ENCODE assay signal across 18 cellular contexts in the genomic region with DNA sequence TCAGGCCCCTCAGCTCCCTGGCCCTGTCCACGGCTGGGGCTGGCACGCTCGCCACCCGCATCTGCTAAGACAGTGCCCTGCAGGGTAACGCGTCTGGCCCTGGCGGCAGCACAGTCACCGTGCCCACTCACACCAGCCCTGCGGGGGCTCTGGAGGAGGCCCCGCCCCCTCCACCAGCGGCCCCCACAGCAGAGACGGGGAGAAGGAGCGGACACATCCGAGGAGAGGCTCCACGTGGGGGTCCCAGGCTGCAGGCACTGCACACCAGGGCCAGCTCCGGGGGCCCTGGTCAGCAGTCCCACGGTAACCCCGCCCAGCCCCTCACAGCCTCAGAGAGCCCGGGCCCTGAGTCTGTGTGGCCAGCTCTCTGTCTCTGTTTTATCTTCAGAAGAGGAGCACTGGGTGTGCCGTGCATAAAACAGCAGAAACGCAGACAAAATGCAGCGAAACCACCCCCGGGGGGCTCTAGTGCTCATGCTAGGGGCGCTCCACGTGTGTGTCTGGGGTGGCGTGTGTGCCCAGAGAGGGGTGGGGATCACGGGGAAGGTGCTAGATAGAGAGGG. TPM values are rescaled to one million over a fixed set of nuclear protein-coding genes. Genes with fewer than 3 reads are reported as not detected.
DNase-seq lines count a peak whose midpoint lies in the region; ATAC-seq and TF ChIP-seq lines count a peak whose summit lies in the region.
"Had no signal": no experiment of that assay in that cellular context is flagged by ENCODE, and none has a peak within 500 bp of the region (broad histone marks: within the 10 kb centered on the region; RNA-seq: fewer than 3 reads in every experiment).

No MANE protein-coding gene starts in this region.

- H3K4me3 Mint-ChIP-seq in MCF 10A (ENCODE audit: unreplicated experiment): no peak overlapping the region
- H3K4me3 Mint-ChIP-seq in effector memory CD8-positive, alpha-beta T cell: no peak overlapping the region
- H3K4me3 Mint-ChIP-seq: CD4-positive, CD25-positive, alpha-beta regulatory T cell; CD8-positive, alpha-beta memory T cell; HFFc6 had no signal

- intact Hi-C loops in breast epithelium (cut with DNase I; ENCODE audit: low total_unique reads) (no loop called here), MCF 10A (cut with micrococcal nuclease) (no loop called here), colonic mucosa (cut with DNase I) (no loop called here), posterior vena cava (cut with DNase I) (no loop called here)

- no peak for ATAC-seq in effector memory CD8-positive, alpha-beta T cell (replicated peaks)
- ATAC-seq in gastroesophageal sphincter: no peak

- no peaks in the 10 kb centered on the region for H3K27me3 ChIP-seq in breast epithelium
- H3K27me3 ChIP-seq in colonic mucosa: no peaks in the 10 kb centered on the region
- H3K27me3 ChIP-seq in gastroesophageal sphincter: no peaks in the 10 kb centered on the region
- H3K27me3 ChIP-seq: BE2C had no signal

- peaks cover 8% of the 10 kb centered on the region for H3K36me3 Mint-ChIP-seq in MCF 10A (ENCODE audit: insufficient read depth, unreplicated experiment)
- peaks cover 5% of the 10 kb centered on the region for H3K36me3 Mint-ChIP-seq in effector memory CD8-positive, alpha-beta T cell (ENCODE audit: insufficient read depth)

- H3K4me1 ChIP-seq in breast epithelium (no peaks in the 10 kb centered on the region), colonic mucosa (no peaks in the 10 kb centered on the region), gastroesophageal sphincter (no peaks in the 10 kb centered on the region)
- H3K4me1 ChIP-seq: BE2C, Caco-2 had no signal

- H3K27ac ChIP-seq in breast epithelium (no peak overlapping the region), colonic mucosa (no peak overlapping the region), gastroesophageal sphincter (no peak overlapping the region)
- H3K27ac ChIP-seq: GM23248 had no signal

- H3K9me3 Mint-ChIP-seq in MCF 10A (ENCODE audit: unreplicated experiment): no peaks in the 10 kb centered on the region
- no peaks in the 10 kb centered on the region for H3K9me3 Mint-ChIP-seq in effector memory CD8-positive, alpha-beta T cell

- H3K27me3 Mint-ChIP-seq in MCF 10A (ENCODE audit: insufficient read depth, unreplicated experiment): no peaks in the 10 kb centered on the region
- no peaks in the 10 kb centered on the region for H3K27me3 Mint-ChIP-seq in effector memory CD8-positive, alpha-beta T cell
- H3K27me3 Mint-ChIP-seq: CD4-positive, CD25-positive, alpha-beta regulatory T cell; CD8-positive, alpha-beta memory T cell had no signal

- H3K4me1 Mint-ChIP-seq in MCF 10A (ENCODE audit: insufficient read depth, unreplicated experiment): no peaks in the 10 kb centered on the region
- H3K4me1 Mint-ChIP-seq in effector memory CD8-positive, alpha-beta T cell (ENCODE audit: low read depth in 2 of 2): no peaks in the 10 kb centered on the region
- H3K4me1 Mint-ChIP-seq: CD4-positive, CD25-positive, alpha-beta regulatory T cell; CD8-positive, alpha-beta memory T cell had no signal

- peak; percentile 7 to 44 for DNase-seq in breast epithelium (ENCODE audit: low spot score in 2 of 2)
- no peak for DNase-seq in MCF 10A (ENCODE audit: unreplicated experiment)
- peak; percentile 13 for DNase-seq in colonic mucosa
- DNase-seq in posterior vena cava (ENCODE audit: low spot score): peak; percentile 62
- no peak for DNase-seq in effector memory CD8-positive, alpha-beta T cell
- DNase-seq: ACHN; BE2C; C1 segment of cervical spinal cord; Caco-2; CD4-positive, CD25-positive, alpha-beta regulatory T cell; CD8-positive, alpha-beta memory T cell; DMS79; GDM1; GM23248; HCEC 1CT; HFFc6; IMR-90 had no signal

- TF ChIP-seq EP300 in gastroesophageal sphincter (IDR thresholded peaks at IDR 0.05): no peak

- TF ChIP-seq POLR2A in breast epithelium (IDR thresholded peaks at IDR 0.05): no peak
- no peak for TF ChIP-seq POLR2A in gastroesophageal sphincter (IDR thresholded peaks at IDR 0.05)

- H3K9ac ChIP-seq in colonic mucosa (ENCODE audit: low read depth in 2 of 2, low read length in 2 of 2): no peak overlapping the region
- H3K9ac ChIP-seq: GM23248 had no signal

- H3K36me3 ChIP-seq in breast epithelium: no peaks in the 10 kb centered on the region
- H3K36me3 ChIP-seq in colonic mucosa: no peaks in the 10 kb centered on the region
- peaks cover 0 to 47% of the 10 kb centered on the region in 2 donors for H3K36me3 ChIP-seq in gastroesophageal sphincter
- H3K36me3 ChIP-seq: BE2C had no signal

- POLR2A ChIA-PET in MCF 10A (lab: Yijun Ruan, JAX): no interaction called here

- H3K9me3 ChIP-seq in breast epithelium: peaks cover 8 to 10% of the 10 kb centered on the region in 2 donors
- H3K9me3 ChIP-seq in colonic mucosa: no peaks in the 10 kb centered on the region
- H3K9me3 ChIP-seq in gastroesophageal sphincter: peaks cover 0 to 10% (median 0%) of the 10 kb centered on the region in 3 donors
- H3K9me3 ChIP-seq: BE2C had no signal

- CTCF ChIA-PET in MCF 10A (lab: Yijun Ruan, JAX): no interaction called here

- no TSS peak for BruUV-seq in MCF 10A (replicated peaks; lab: Mats Ljungman, UMichigan)

- no peak for TF ChIP-seq CTCF in breast epithelium (IDR thresholded peaks at IDR 0.05)
- no peak for TF ChIP-seq CTCF in MCF 10A (IDR thresholded peaks at IDR 0.05; ENCODE audit: unreplicated experiment)
- no peak for TF ChIP-seq CTCF in colonic mucosa (IDR thresholded peaks at IDR 0.05)
- TF ChIP-seq CTCF in gastroesophageal sphincter (IDR thresholded peaks at IDR 0.05): no peak

- H3K4me3 ChIP-seq in breast epithelium (no peak overlapping the region), colonic mucosa (no peak overlapping the region), gastroesophageal sphincter (no peak overlapping the region)
- H3K4me3 ChIP-seq: GM23248 had no signal

- H3K27ac Mint-ChIP-seq in MCF 10A (ENCODE audit: low read depth, unreplicated experiment): no peak overlapping the region
- no peak overlapping the region for H3K27ac Mint-ChIP-seq in effector memory CD8-positive, alpha-beta T cell
- H3K27ac Mint-ChIP-seq: CD4-positive, CD25-positive, alpha-beta regulatory T cell; CD8-positive, alpha-beta memory T cell; HFFc6 had no signal

- no CpG with 5 or more reads among the region's 27 CpGs for WGBS in gastroesophageal sphincter (ENCODE audit: low coverage in 1 of 2), 2 donors

RNA-seq across cellular contexts. Expression of a gene that starts 47.5 kb away (rescaled TPM):
- 1 to 10 TPM; 2.1 to 6.9 (median 3.5) TPM for total RNA-seq in breast epithelium
- 1.4 and 2.2 TPM in 2 replicates for total RNA-seq in MCF 10A (2022)
- 100 to 1,000 TPM; 120 to 178 TPM for total RNA-seq in colonic mucosa
- total RNA-seq in posterior vena cava: 1 to 10 TPM; 5.6 to 9.0 TPM
- 10 to 100 TPM in 1 of 4 donors, 1 to 10 TPM in 3; 3.8 to 11.3 (median 4.3) TPM for total RNA-seq in gastroesophageal sphincter
- total RNA-seq: IMR-90 had no signal

Comparison
In these comparisons a context has a peak if more than half of its experiments do, and no peak if none do; other contexts are left out.
1. DNase-seq: peak in breast epithelium (2 of 2), colonic mucosa (single experiment) and posterior vena cava (single experiment); none in MCF 10A (single experiment) and effector memory CD8-positive, alpha-beta T cell (0 of 3).
2. RNA of a gene that starts 47.5 kb away (total RNA-seq): 120 to 178 TPM in colonic mucosa; 5.6 to 9.0 TPM in posterior vena cava, 3.8 to 11.3 TPM in gastroesophageal sphincter, 2.1 to 6.9 TPM in breast epithelium and 1.4 to 2.2 TPM in MCF 10A; every median in the first group is over 4 times any median in the second.